Comparison of ENCODE assay signal across 22 cellular contexts in the genomic region with DNA sequence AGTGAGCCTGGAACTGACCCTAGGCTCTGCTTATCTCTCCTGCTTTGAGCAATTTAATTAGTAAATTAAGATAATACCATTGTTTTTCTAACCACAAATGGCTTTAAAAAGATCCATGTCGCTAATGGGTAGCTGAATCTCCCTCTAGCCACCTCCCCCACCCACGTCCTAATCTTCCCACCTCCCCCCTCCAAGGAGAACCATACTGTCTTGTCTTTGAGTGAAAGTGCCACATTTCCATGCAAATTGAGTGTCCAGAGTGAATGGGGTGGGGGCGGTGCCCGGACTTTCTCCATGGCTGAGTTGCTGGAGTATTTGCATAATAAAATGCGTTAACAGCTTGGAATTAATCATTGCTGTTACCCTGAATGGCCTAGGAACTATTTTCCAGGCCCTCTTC.
"Had no signal": no experiment of that assay in that cellular context is flagged by ENCODE, and none has a peak within 500 bp of the region (broad histone marks: within the 10 kb centered on the region; RNA-seq: fewer than 3 reads in every experiment).

No MANE protein-coding gene starts in this region.

- H3K4me3 ChIP-seq: hepatocyte, mucosa of descending colon, right lobe of liver, skin epidermis, transverse colon had no signal

- H3K4me3 Mint-ChIP-seq: activated CD4-positive, alpha-beta memory T cell treated with anti-CD3 and anti-CD28 coated beads, Interleukin-2, amount 10 ng/mL, durations not matched to agents 7 days and 5 days; activated CD4-positive, alpha-beta T cell treated with anti-CD3 and anti-CD28 coated beads, Interleukin-2, amount 10 ng/mL, durations not matched to agents 24 days and 14 days; activated CD8-positive, alpha-beta memory T cell treated with anti-CD3 and anti-CD28 coated beads, Interleukin-2, amount 10 ng/mL, durations not matched to agents 7 days and 5 days; activated naive CD8-positive, alpha-beta T cell treated with anti-CD3 and anti-CD28 coated beads, Interleukin-2, amount 50 U/mL, for 24 hours; activated T-helper 1 cell treated with anti-CD3 and anti-CD28 coated beads, Interleukin-12 subunit alpha, Interleukin-12 subunit beta, Interleukin-2, Interleukin-4 antibody, amounts not matched to agents 30 ng/mL and 10 ng/mL and 1 ng/mL, durations not matched to agents 14 hours and 24 hours and 36 hours; brain; memory B cell; nephron progenitor cell; stimulated activated memory B cell treated with anti-CD40 and anti-IgM and Interleukin-4, amounts not matched to agents 10 μg/mL and 1 μg/mL and 100 μg/mL, for 72 hours had no signal

- H3K9me3 ChIP-seq: right lobe of liver, transverse colon had no signal

- H2AFZ ChIP-seq: hepatocyte had no signal

- H3K4me1 ChIP-seq: right lobe of liver, transverse colon had no signal

- H3K79me2 ChIP-seq: hepatocyte had no signal

- H3K27ac ChIP-seq: hepatocyte, right lobe of liver, skin epidermis, transverse colon had no signal

- H3K27me3 Mint-ChIP-seq: activated CD4-positive, alpha-beta memory T cell treated with anti-CD3 and anti-CD28 coated beads, Interleukin-2, amount 10 ng/mL, durations not matched to agents 7 days and 5 days; activated CD4-positive, alpha-beta T cell treated with anti-CD3 and anti-CD28 coated beads, Interleukin-2, amount 10 ng/mL, durations not matched to agents 24 days and 14 days; activated CD8-positive, alpha-beta memory T cell treated with anti-CD3 and anti-CD28 coated beads, Interleukin-2, amount 10 ng/mL, durations not matched to agents 7 days and 5 days; memory B cell; stimulated activated memory B cell treated with anti-CD40 and anti-IgM and Interleukin-4, amounts not matched to agents 10 μg/mL and 1 μg/mL and 100 μg/mL, for 72 hours had no signal

- DNase-seq: activated CD4-positive, alpha-beta memory T cell treated with anti-CD3 and anti-CD28 coated beads, Interleukin-2, amount 10 ng/mL, durations not matched to agents 7 days and 5 days; activated CD4-positive, alpha-beta T cell treated with anti-CD3 and anti-CD28 coated beads, Interleukin-2, amount 10 ng/mL, durations not matched to agents 24 days and 14 days; activated CD8-positive, alpha-beta memory T cell treated with anti-CD3 and anti-CD28 coated beads, Interleukin-2, amount 10 ng/mL, durations not matched to agents 7 days and 5 days; activated gamma-delta T cell; activated naive CD4-positive, alpha-beta T cell treated with anti-CD3 and anti-CD28 coated beads, Interleukin-2, amount 50 U/mL, for 16 hours; activated naive CD8-positive, alpha-beta T cell treated with anti-CD3 and anti-CD28 coated beads, Interleukin-2, amount 50 U/mL, for 24 hours; activated T-cell treated with anti-CD3 and anti-CD28 coated beads for 4 hours; dermis blood vessel endothelial cell; effector memory CD4-positive, alpha-beta T cell; foreskin melanocyte; left colon; mucosa of descending colon; nephron progenitor cell; right lobe of liver; stimulated activated CD4-positive, alpha-beta T cell treated with anti-CD3 and anti-CD28 coated beads, Interleukin-2, amount 100 ng/mL, for 24 hours; transverse colon had no signal

- H3K36me3 Mint-ChIP-seq: activated CD8-positive, alpha-beta memory T cell treated with anti-CD3 and anti-CD28 coated beads, Interleukin-2, amount 10 ng/mL, durations not matched to agents 7 days and 5 days; brain; stimulated activated memory B cell treated with anti-CD40 and anti-IgM and Interleukin-4, amounts not matched to agents 10 μg/mL and 1 μg/mL and 100 μg/mL, for 72 hours had no signal

- H3K36me3 ChIP-seq: right lobe of liver, transverse colon had no signal

- H3K9me3 Mint-ChIP-seq: activated CD4-positive, alpha-beta memory T cell treated with anti-CD3 and anti-CD28 coated beads, Interleukin-2, amount 10 ng/mL, durations not matched to agents 7 days and 5 days; activated CD4-positive, alpha-beta T cell treated with anti-CD3 and anti-CD28 coated beads, Interleukin-2, amount 10 ng/mL, durations not matched to agents 24 days and 14 days; activated naive CD8-positive, alpha-beta T cell treated with anti-CD3 and anti-CD28 coated beads, Interleukin-2, amount 50 U/mL, for 24 hours; activated T-helper 1 cell treated with anti-CD3 and anti-CD28 coated beads, Interleukin-12 subunit alpha, Interleukin-12 subunit beta, Interleukin-2, Interleukin-4 antibody, amounts not matched to agents 30 ng/mL and 10 ng/mL and 1 ng/mL, durations not matched to agents 14 hours and 24 hours and 36 hours; stimulated activated memory B cell treated with anti-CD40 and anti-IgM and Interleukin-4, amounts not matched to agents 10 μg/mL and 1 μg/mL and 100 μg/mL, for 72 hours had no signal

- H3K27ac Mint-ChIP-seq: activated CD4-positive, alpha-beta memory T cell treated with anti-CD3 and anti-CD28 coated beads, Interleukin-2, amount 10 ng/mL, durations not matched to agents 7 days and 5 days; activated CD4-positive, alpha-beta T cell treated with anti-CD3 and anti-CD28 coated beads, Interleukin-2, amount 10 ng/mL, durations not matched to agents 24 days and 14 days; activated CD8-positive, alpha-beta memory T cell treated with anti-CD3 and anti-CD28 coated beads, Interleukin-2, amount 10 ng/mL, durations not matched to agents 7 days and 5 days; activated naive CD8-positive, alpha-beta T cell treated with anti-CD3 and anti-CD28 coated beads, Interleukin-2, amount 50 U/mL, for 24 hours; activated T-helper 1 cell treated with anti-CD3 and anti-CD28 coated beads, Interleukin-12 subunit alpha, Interleukin-12 subunit beta, Interleukin-2, Interleukin-4 antibody, amounts not matched to agents 30 ng/mL and 10 ng/mL and 1 ng/mL, durations not matched to agents 14 hours and 24 hours and 36 hours; brain; memory B cell; nephron progenitor cell; stimulated activated memory B cell treated with anti-CD40 and anti-IgM and Interleukin-4, amounts not matched to agents 10 μg/mL and 1 μg/mL and 100 μg/mL, for 72 hours had no signal

- H3K4me1 Mint-ChIP-seq: activated CD4-positive, alpha-beta memory T cell treated with anti-CD3 and anti-CD28 coated beads, Interleukin-2, amount 10 ng/mL, durations not matched to agents 7 days and 5 days; activated CD4-positive, alpha-beta T cell treated with anti-CD3 and anti-CD28 coated beads, Interleukin-2, amount 10 ng/mL, durations not matched to agents 24 days and 14 days; activated CD8-positive, alpha-beta memory T cell treated with anti-CD3 and anti-CD28 coated beads, Interleukin-2, amount 10 ng/mL, durations not matched to agents 7 days and 5 days; activated naive CD8-positive, alpha-beta T cell treated with anti-CD3 and anti-CD28 coated beads, Interleukin-2, amount 50 U/mL, for 24 hours; brain; stimulated activated memory B cell treated with anti-CD40 and anti-IgM and Interleukin-4, amounts not matched to agents 10 μg/mL and 1 μg/mL and 100 μg/mL, for 72 hours had no signal

- H3K4me2 ChIP-seq: hepatocyte had no signal

- H3K27me3 ChIP-seq: hepatocyte, right lobe of liver, transverse colon had no signal
